Comparison of ENCODE assay signal across 18 cellular contexts in the genomic region with DNA sequence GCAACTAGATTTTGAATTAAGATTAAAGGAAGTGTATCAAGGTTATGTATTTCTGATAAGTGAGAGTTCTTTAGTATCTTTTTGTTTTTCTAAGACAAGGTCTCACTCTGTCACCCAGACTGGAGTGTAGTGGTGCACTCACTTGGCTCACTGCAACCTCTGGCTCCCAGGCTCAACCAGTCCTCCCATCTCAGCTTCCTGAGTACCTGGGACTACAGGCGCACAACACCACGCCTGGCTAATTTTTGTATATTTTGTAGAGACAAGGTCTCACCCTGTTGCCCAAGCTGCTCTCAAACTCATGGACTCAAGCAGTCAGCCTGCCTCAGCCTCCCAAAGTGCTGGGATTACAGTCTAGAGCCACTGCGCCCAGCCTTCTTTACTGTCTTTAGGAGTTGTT. TPM values are rescaled to one million over a fixed set of nuclear protein-coding genes. Genes with fewer than 3 reads are reported as not detected.
DNase-seq lines count a peak whose midpoint lies in the region; ATAC-seq and TF ChIP-seq lines count a peak whose summit lies in the region.
"Had no signal": no experiment of that assay in that cellular context is flagged by ENCODE, and none has a peak within 500 bp of the region (broad histone marks: within the 10 kb centered on the region; RNA-seq: fewer than 3 reads in every experiment).

No MANE protein-coding gene starts in this region.

- no peaks in the 10 kb centered on the region for H3K9me3 Mint-ChIP-seq in activated naive CD4-positive, alpha-beta T cell treated with anti-CD3 and anti-CD28 coated beads, Interleukin-2, amount 50 U/mL, for 24 hours
- H3K9me3 Mint-ChIP-seq in GM23338 (no peaks in the 10 kb centered on the region), Calu3 (ENCODE audit: low read depth, unreplicated experiment) (no peaks in the 10 kb centered on the region)
- H3K9me3 Mint-ChIP-seq in activated naive CD8-positive, alpha-beta T cell (ENCODE audit: low read depth) = no peaks in the 10 kb centered on the region
- no peaks in the 10 kb centered on the region for H3K9me3 Mint-ChIP-seq in stimulated activated effector memory CD8-positive, alpha-beta T cell treated with anti-CD3 and anti-CD28 coated beads, Interleukin-12 subunit alpha, Interleukin-12 subunit beta, amount 100 ng/mL, for 72 hours
- H3K9me3 Mint-ChIP-seq: HFFc6 had no signal

- H3K27ac ChIP-seq in GM23338 (ENCODE audit: low read depth) (peak overlapping the region; percentile 13; the same call in 1 of the 2 replicates), esophagus squamous epithelium (no peak overlapping the region)
- H3K27ac ChIP-seq: BLaER1 treated with 17β-estradiol and CSF1 and Interleukin-3, amounts not matched to agents 10 nM and 100 nM; PC-9; RWPE1 had no signal

- TF ChIP-seq CTCF in GM23338 (conservative IDR thresholded peaks at IDR 0.05; ENCODE audit: low read depth in 2 of 2) = no peak
- TF ChIP-seq CTCF in esophagus squamous epithelium (IDR thresholded peaks at IDR 0.05) = no peak
- TF ChIP-seq CTCF in Calu3 (IDR thresholded peaks at IDR 0.05; ENCODE audit: unreplicated experiment) = no peak

- H3K27ac Mint-ChIP-seq in activated naive CD4-positive, alpha-beta T cell treated with anti-CD3 and anti-CD28 coated beads, Interleukin-2, amount 50 U/mL, for 24 hours = peak overlapping the region; percentile 12
- H3K27ac Mint-ChIP-seq in GM23338 = no peak overlapping the region
- H3K27ac Mint-ChIP-seq in activated naive CD8-positive, alpha-beta T cell = peak overlapping the region; percentile 66
- peak overlapping the region; percentile 58 for H3K27ac Mint-ChIP-seq in stimulated activated effector memory CD8-positive, alpha-beta T cell treated with anti-CD3 and anti-CD28 coated beads, Interleukin-12 subunit alpha, Interleukin-12 subunit beta, amount 100 ng/mL, for 72 hours
- H3K27ac Mint-ChIP-seq in Calu3 (ENCODE audit: unreplicated experiment) = no peak overlapping the region
- H3K27ac Mint-ChIP-seq: HFFc6 had no signal

- H3K36me3 Mint-ChIP-seq in activated naive CD4-positive, alpha-beta T cell treated with anti-CD3 and anti-CD28 coated beads, Interleukin-2, amount 50 U/mL, for 24 hours = peaks cover 30% of the 10 kb centered on the region
- H3K36me3 Mint-ChIP-seq in GM23338 (ENCODE audit: low read depth) = peaks cover 96% of the 10 kb centered on the region
- peaks cover 10% of the 10 kb centered on the region for H3K36me3 Mint-ChIP-seq in activated naive CD8-positive, alpha-beta T cell
- peaks cover 100% of the 10 kb centered on the region for H3K36me3 Mint-ChIP-seq in stimulated activated effector memory CD8-positive, alpha-beta T cell treated with anti-CD3 and anti-CD28 coated beads, Interleukin-12 subunit alpha, Interleukin-12 subunit beta, amount 100 ng/mL, for 72 hours
- peaks cover 92% of the 10 kb centered on the region for H3K36me3 Mint-ChIP-seq in Calu3 (ENCODE audit: insufficient read depth, unreplicated experiment)

- H3K4me3 ChIP-seq in GM23338 (no peak overlapping the region), esophagus squamous epithelium (no peak overlapping the region)
- H3K4me3 ChIP-seq: BLaER1 treated with 17β-estradiol and CSF1 and Interleukin-3, amounts not matched to agents 10 nM and 100 nM; PC-9 had no signal

- H3K4me1 ChIP-seq in GM23338 (ENCODE audit: insufficient read depth) (no peaks in the 10 kb centered on the region), esophagus squamous epithelium (no peaks in the 10 kb centered on the region)
- H3K4me1 ChIP-seq: BLaER1 treated with 17β-estradiol and CSF1 and Interleukin-3, amounts not matched to agents 10 nM and 100 nM had no signal

- H2AFZ ChIP-seq in GM23338 = no peak overlapping the region
- H2AFZ ChIP-seq: PC-9 had no signal

- CTCF ChIA-PET in Calu3 (lab: Charles Lee) = no interaction called here

- H3F3A ChIP-seq in GM23338 (replicated peaks; ENCODE audit: low read depth) = 0 out of 2 replicates have a peak, but pooled peaks cover 12% of the 10 kb centered on the region

- H3K27me3 Mint-ChIP-seq in activated naive CD4-positive, alpha-beta T cell treated with anti-CD3 and anti-CD28 coated beads, Interleukin-2, amount 50 U/mL, for 24 hours = no peaks in the 10 kb centered on the region
- H3K27me3 Mint-ChIP-seq in GM23338 (ENCODE audit: insufficient read depth, low read depth, poor library complexity) = peaks cover 2% of the 10 kb centered on the region
- H3K27me3 Mint-ChIP-seq in activated naive CD8-positive, alpha-beta T cell = no peaks in the 10 kb centered on the region
- no peaks in the 10 kb centered on the region for H3K27me3 Mint-ChIP-seq in Calu3 (ENCODE audit: unreplicated experiment)

- intact Hi-C loops in esophagus squamous epithelium (cut with DNase I) (no loop called here), Calu3 (cut with micrococcal nuclease; ENCODE audit: unreplicated experiment) (no loop called here)

- whole genome bisulfite sequencing in esophagus squamous epithelium, 2 donors = 84 to 97% methylated on average over 3 of the region's 3 CpGs

- no peak for TF ChIP-seq POLR2A in esophagus squamous epithelium (IDR thresholded peaks at IDR 0.05)

- no peaks in the 10 kb centered on the region for H3K9me3 ChIP-seq in esophagus squamous epithelium
- H3K9me3 ChIP-seq: BLaER1 treated with 17β-estradiol and CSF1 and Interleukin-3, amounts not matched to agents 10 nM and 100 nM had no signal

- H3K79me2 ChIP-seq in GM23338 (replicated peaks; ENCODE audit: insufficient read depth) = peaks cover 19% of the 10 kb centered on the region

- no peak overlapping the region for H3K4me3 Mint-ChIP-seq in activated naive CD4-positive, alpha-beta T cell treated with anti-CD3 and anti-CD28 coated beads, Interleukin-2, amount 50 U/mL, for 24 hours
- no peak overlapping the region for H3K4me3 Mint-ChIP-seq in GM23338
- no peak overlapping the region for H3K4me3 Mint-ChIP-seq in activated naive CD8-positive, alpha-beta T cell
- no peak overlapping the region for H3K4me3 Mint-ChIP-seq in stimulated activated effector memory CD8-positive, alpha-beta T cell treated with anti-CD3 and anti-CD28 coated beads, Interleukin-12 subunit alpha, Interleukin-12 subunit beta, amount 100 ng/mL, for 72 hours
- H3K4me3 Mint-ChIP-seq in Calu3 (ENCODE audit: low read depth, unreplicated experiment) = no peak overlapping the region
- H3K4me3 Mint-ChIP-seq: HFFc6 had no signal

- H3K4me1 Mint-ChIP-seq in activated naive CD4-positive, alpha-beta T cell treated with anti-CD3 and anti-CD28 coated beads, Interleukin-2, amount 50 U/mL, for 24 hours = peaks cover 39% of the 10 kb centered on the region
- no peaks in the 10 kb centered on the region for H3K4me1 Mint-ChIP-seq in GM23338
- H3K4me1 Mint-ChIP-seq in activated naive CD8-positive, alpha-beta T cell (ENCODE audit: low read depth) = peaks cover 13% of the 10 kb centered on the region
- peaks cover 5% of the 10 kb centered on the region for H3K4me1 Mint-ChIP-seq in stimulated activated effector memory CD8-positive, alpha-beta T cell treated with anti-CD3 and anti-CD28 coated beads, Interleukin-12 subunit alpha, Interleukin-12 subunit beta, amount 100 ng/mL, for 72 hours
- H3K4me1 Mint-ChIP-seq in Calu3 (ENCODE audit: low read depth, unreplicated experiment) = no peaks in the 10 kb centered on the region

- H3K4me2 ChIP-seq in GM23338 = no peak overlapping the region
- H3K4me2 ChIP-seq: BLaER1 treated with 17β-estradiol and CSF1 and Interleukin-3, amounts not matched to agents 10 nM and 100 nM; PC-9 had no signal

- H4K20me1 ChIP-seq in GM23338 (replicated peaks; ENCODE audit: insufficient read depth) = peaks cover 16% of the 10 kb centered on the region

- H3K27me3 ChIP-seq in GM23338 (ENCODE audit: insufficient read depth) (no peaks in the 10 kb centered on the region), esophagus squamous epithelium (no peaks in the 10 kb centered on the region)
- H3K27me3 ChIP-seq: BLaER1 treated with 17β-estradiol and CSF1 and Interleukin-3, amounts not matched to agents 10 nM and 100 nM had no signal

- BruUV-seq in Calu3 (replicated peaks; lab: Mats Ljungman, UMichigan) = no TSS peak

- no peak for ATAC-seq in GM23338
- no peak for ATAC-seq in stimulated activated effector memory CD8-positive, alpha-beta T cell treated with anti-CD3 and anti-CD28 coated beads, Interleukin-12 subunit alpha, Interleukin-12 subunit beta, amount 100 ng/mL, for 72 hours

- no peaks in the 10 kb centered on the region for H3K9me2 ChIP-seq in GM23338 (ENCODE audit: insufficient read depth)

- DNase-seq in activated naive CD4-positive, alpha-beta T cell treated with Interleukin-2 at 50 U/mL for 16 hours = no peak
- DNase-seq in GM23338 (ENCODE audit: low spot score) (no peak), esophagus squamous epithelium (lab: John Stamatoyannopoulos, UW) (no peak), Calu3 (no peak)
- DNase-seq in stimulated activated effector memory CD8-positive, alpha-beta T cell treated with anti-CD3 and anti-CD28 coated beads, Interleukin-12 subunit alpha, Interleukin-12 subunit beta, amount 100 ng/mL, for 72 hours (ENCODE audit: low spot score in 2 of 2) = no peak
- DNase-seq: DMS79 treated with DMSO at 0.1 percent for 48 hours, HFFc6, KG1, NCI-H1417 treated with DMSO at 0.1 percent for 48 hours, NCI-H1930, NCI-H226, NCI-H524, PC-9, SIG-M5 had no signal

- H3K36me3 ChIP-seq in GM23338 (ENCODE audit: insufficient read depth) (peaks cover 95% of the 10 kb centered on the region), esophagus squamous epithelium (peaks cover 20 to 100% (median 47%) of the 10 kb centered on the region in 3 donors)

TF ChIP-seq in GM23338, 12 proteins besides CTCF, POLR2A, EP300 and RAD21:
- TF ChIP-seq ETS1 (IDR thresholded peaks at IDR 0.05) (no peak), EZH2phosphoT487 (IDR thresholded peaks at IDR 0.05; ENCODE audit: unreplicated experiment) (peak; percentile 44)

RNA-seq across cellular contexts. Expression of gene DHX9, which starts 33.7 kb away (rescaled TPM):
- 239 and 262 TPM in 2 replicates for total RNA-seq in GM23338 (2014; rRNA removed; shearing (Covaris generic))
- 127 and 151 TPM in 2 replicates for polyA plus RNA-seq in GM23338 (2016; fragmentation: Nextera tagmentation; extraction: Ambion mirVana)
- total RNA-seq in esophagus squamous epithelium = 100 to 1,000 TPM in 1 of 4 donors, 10 to 100 TPM in 3; 50.5 to 110 (median 81.2) TPM
- 224 and 263 TPM in 2 replicates for total RNA-seq in Calu3 (2022)

Comparison
In these comparisons a context has a peak if more than half of its experiments do, and no peak if none do; other contexts are left out.
1. H3K27ac Mint-ChIP-seq: peak in activated naive CD4-positive, alpha-beta T cell treated with anti-CD3 and anti-CD28 coated beads, Interleukin-2, amount 50 U/mL, for 24 hours (single experiment), activated naive CD8-positive, alpha-beta T cell (single experiment) and stimulated activated effector memory CD8-positive, alpha-beta T cell treated with anti-CD3 and anti-CD28 coated beads, Interleukin-12 subunit alpha, Interleukin-12 subunit beta, amount 100 ng/mL, for 72 hours (single experiment); none in GM23338 (single experiment) and Calu3 (single experiment).